ENCODE assay signal across 1 cellular context in genomic region chr6:111909238-111909637, GRCh38.
TF ChIP-seq lines count a peak whose summit lies in the region.

No MANE protein-coding gene starts in this region.

TF ChIP-seq in IMR-90, 13 proteins besides CTCF, POLR2A, EP300 and RAD21 (continued from another document):
- TF ChIP-seq MAFK (IDR thresholded peaks at IDR 0.05; ENCODE audit: low read depth, low read length) (no peak), NFE2L2 (IDR thresholded peaks at IDR 0.05; ENCODE audit: low read depth, low read length) (no peak), MXI1 (IDR thresholded peaks at IDR 0.05; ENCODE audit: borderline replicate concordance, low read depth, low read length) (no peak), BHLHE40 (IDR thresholded peaks at IDR 0.05; ENCODE audit: low read depth, low read length) (no peak), FOS (IDR thresholded peaks at IDR 0.05; ENCODE audit: low read depth, low read length) (no peak), RCOR1 (IDR thresholded peaks at IDR 0.05; ENCODE audit: insufficient replicate concordance, low read length) (no peak), RFX5 (IDR thresholded peaks at IDR 0.05; ENCODE audit: low read depth, low read length) (no peak), ELK1 (IDR thresholded peaks at IDR 0.05; ENCODE audit: borderline replicate concordance, low read depth, low read length) (no peak), MAZ (IDR thresholded peaks at IDR 0.05; ENCODE audit: borderline replicate concordance, low read depth, low read length) (no peak)
